ENCODE assay signal across 15 cellular contexts in the genomic region with DNA sequence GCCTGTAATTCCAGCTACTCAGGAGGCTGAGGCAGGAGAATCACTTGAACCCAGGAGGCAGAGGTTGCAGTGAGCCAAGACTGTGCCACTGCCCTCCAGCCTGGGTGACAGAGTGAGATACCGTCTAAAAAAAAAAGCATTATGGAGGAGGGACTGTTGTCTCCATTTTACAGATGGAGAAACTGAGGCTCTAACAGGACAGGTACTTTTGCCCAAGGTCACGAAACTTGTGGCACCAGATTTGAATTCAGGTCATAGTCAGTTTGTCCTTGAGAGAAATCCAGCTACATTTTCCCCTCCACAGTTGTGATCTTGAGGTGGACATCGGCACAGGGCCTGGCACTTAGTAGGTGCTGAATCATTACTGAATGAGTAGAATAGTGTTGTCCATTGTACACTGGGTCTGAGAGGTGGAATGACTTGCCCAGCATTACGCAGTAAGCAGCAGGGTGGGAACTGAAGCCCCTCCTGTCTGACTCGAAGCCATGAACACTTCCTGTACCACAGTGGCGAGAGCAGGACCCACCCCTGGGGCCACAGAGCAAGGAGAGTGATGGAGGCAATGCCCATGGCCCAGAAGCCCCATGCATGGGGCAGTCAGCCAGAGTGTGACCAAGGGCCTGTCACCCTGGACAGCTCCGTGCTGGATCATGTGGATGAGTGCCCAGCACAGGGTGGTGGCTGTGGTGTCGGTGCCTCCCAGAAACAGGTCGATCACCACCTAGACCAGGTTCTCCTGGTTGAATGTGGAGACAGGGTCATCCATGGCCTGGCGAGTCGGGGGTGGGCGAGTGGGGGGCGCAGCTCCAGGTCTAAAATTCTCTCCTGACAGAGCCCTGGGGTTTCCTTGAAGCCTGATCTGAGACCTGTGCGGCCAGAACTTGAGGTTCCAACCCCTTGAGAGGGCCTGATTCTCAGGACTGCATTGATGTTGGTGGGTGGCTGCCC. TPM values are rescaled to one million over a fixed set of nuclear protein-coding genes. Genes with fewer than 3 reads are reported as not detected.
DNase-seq lines count a peak whose midpoint lies in the region; ATAC-seq, FAIRE-seq and TF ChIP-seq lines count a peak whose summit lies in the region.
"Had no signal": no experiment of that assay in that cellular context is flagged by ENCODE, and none has a peak within 500 bp of the region (broad histone marks: within the 10 kb centered on the region; RNA-seq: fewer than 3 reads in every experiment).

No MANE protein-coding gene starts in this region.

- peaks cover 4% of the 10 kb centered on the region for H3K79me1 ChIP-seq in neuronal stem cell (ENCODE audit: low read depth, low read length)

- no peaks in the 10 kb centered on the region for H3K9me3 Mint-ChIP-seq in activated naive CD4-positive, alpha-beta T cell treated with anti-CD3 and anti-CD28 coated beads for 36 hours

- WGBS in neuronal stem cell (ENCODE audit: extremely low coverage in 2 of 2, insufficient read length in 2 of 2, insufficient replicate concordance in 1 of 2), 2 donors: no CpG with 5 or more reads among the region's 14 CpGs

- H3K4me2 ChIP-seq in neuronal stem cell (ENCODE audit: insufficient read depth, low read length, poor library complexity, severe bottlenecking): no peak overlapping the region

- H3K27ac Mint-ChIP-seq in activated naive CD4-positive, alpha-beta T cell treated with anti-CD3 and anti-CD28 coated beads for 36 hours: no peak overlapping the region
- H3K27ac Mint-ChIP-seq: CD4-positive, alpha-beta memory T cell had no signal

- TF ChIP-seq EP300 in Ishikawa (IDR thresholded peaks at IDR 0.05; ENCODE audit: borderline replicate concordance): no peak

- no peak overlapping the region for H2AFZ ChIP-seq in neuronal stem cell (ENCODE audit: low read length)

- H3K18ac ChIP-seq in neuronal stem cell (ENCODE audit: low read length): peak overlapping the region; percentile 63

- no peak overlapping the region for H2BK120ac ChIP-seq in neuronal stem cell (ENCODE audit: low read depth, low read length)

- no peak overlapping the region for H4K91ac ChIP-seq in neuronal stem cell (ENCODE audit: low read depth, low read length, poor library complexity)

- no peak overlapping the region for H3K23ac ChIP-seq in neuronal stem cell (ENCODE audit: low read depth, low read length, poor library complexity)

- no peaks in the 10 kb centered on the region for H3K4me1 ChIP-seq in neuronal stem cell (ENCODE audit: control insufficient read depth in 2 of 2, insufficient read depth in 1 of 2, low read depth in 1 of 2, low read length in 2 of 2)
- no peaks in the 10 kb centered on the region for H3K4me1 ChIP-seq in effector memory CD4-positive, alpha-beta T cell (ENCODE audit: control insufficient read depth, insufficient read depth, low read length, poor library complexity, severe bottlenecking)
- H3K4me1 ChIP-seq: HAP-1 had no signal

- H3K27ac ChIP-seq in neuronal stem cell (replicated peaks; ENCODE audit: low read length): no peak overlapping the region
- H3K27ac ChIP-seq in effector memory CD4-positive, alpha-beta T cell (ENCODE audit: insufficient read depth, low read length, poor library complexity, severe bottlenecking): no peak overlapping the region
- H3K27ac ChIP-seq: SK-N-MC had no signal

- peak overlapping the region; percentile 19 for H4K8ac ChIP-seq in neuronal stem cell (ENCODE audit: low read depth, low read length)

- DNase-seq in GM12891 (ENCODE audit: insufficient read length, low spot score): no peak
- no peak for DNase-seq in neuronal stem cell (ENCODE audit: low spot score)
- no peak for DNase-seq in activated naive CD4-positive, alpha-beta T cell treated with anti-CD3 and anti-CD28 coated beads for 36 hours
- DNase-seq in activated T-cell treated with anti-CD3 and anti-CD28 coated beads, Interleukin-2, amount 50 U/mL, for 48 hours: no peak
- DNase-seq in effector memory CD4-positive, alpha-beta T cell: no peak
- DNase-seq: MG63, NCI-H1105, NCI-H187, NCI-H446 had no signal

- no peak for TF ChIP-seq POLR2A in GM12891 (IDR thresholded peaks at IDR 0.05; ENCODE audit: low read depth, low read length)

- no peaks in the 10 kb centered on the region for H3K4me1 Mint-ChIP-seq in activated naive CD4-positive, alpha-beta T cell treated with anti-CD3 and anti-CD28 coated beads for 36 hours (ENCODE audit: low read depth)
- H3K4me1 Mint-ChIP-seq: CD4-positive, alpha-beta memory T cell had no signal

- CTCF ChIA-PET in activated naive CD4-positive, alpha-beta T cell treated with anti-CD3 and anti-CD28 coated beads for 36 hours (lab: Charles Lee): interaction anchor here (0.7 to 1.6 kb wide), 6 partner anchors 10 to 384 kb away, joined by 3 to 11 read pairs (median 4); a partner anchor contains a TSS

- H3K27me3 Mint-ChIP-seq in activated naive CD4-positive, alpha-beta T cell treated with anti-CD3 and anti-CD28 coated beads for 36 hours (ENCODE audit: low read depth): no peaks in the 10 kb centered on the region

- peak; percentile 46 for ATAC-seq in esophagus mucosa

- TF ChIP-seq RAD21 in Ishikawa (IDR thresholded peaks at IDR 0.05; ENCODE audit: low read depth): no peak

- H3K14ac ChIP-seq in neuronal stem cell (ENCODE audit: low read length): no peak overlapping the region

- no peak overlapping the region for H2BK12ac ChIP-seq in neuronal stem cell (ENCODE audit: low read length)

- H3K4ac ChIP-seq in neuronal stem cell (ENCODE audit: low read length): no peak overlapping the region

- no peak overlapping the region for H2BK15ac ChIP-seq in neuronal stem cell (ENCODE audit: low read length)

- H2BK5ac ChIP-seq in neuronal stem cell (ENCODE audit: low read length): no peak overlapping the region

- no peak overlapping the region for H2AK5ac ChIP-seq in neuronal stem cell (ENCODE audit: low read depth, low read length)

- H3K27me3 ChIP-seq in neuronal stem cell (ENCODE audit: control insufficient read depth in 3 of 3, insufficient read depth in 3 of 3, low read depth in 1 of 3, low read length in 3 of 3): no peaks in the 10 kb centered on the region
- H3K27me3 ChIP-seq in effector memory CD4-positive, alpha-beta T cell (replicated peaks; ENCODE audit: control insufficient read depth, insufficient read depth, low read length, poor library complexity, severe bottlenecking): no peaks in the 10 kb centered on the region

- peak; percentile 16 for FAIRE-seq in GM12891 (lab: Jason Lieb, UNC)
- FAIRE-seq: HTR-8/SVneo had no signal

- intact Hi-C loops in activated naive CD4-positive, alpha-beta T cell treated with anti-CD3 and anti-CD28 coated beads for 36 hours (cut with micrococcal nuclease): loop anchor here (1.0 to 2.0 kb wide), 3 partner anchors 112 to 384 kb away; a partner anchor contains a TSS

- no peak overlapping the region for H3K9ac ChIP-seq in neuronal stem cell (ENCODE audit: low read depth, low read length, poor library complexity)

- H3K36me3 Mint-ChIP-seq in activated naive CD4-positive, alpha-beta T cell treated with anti-CD3 and anti-CD28 coated beads for 36 hours (ENCODE audit: low read depth): no peaks in the 10 kb centered on the region
- H3K36me3 Mint-ChIP-seq: CD4-positive, alpha-beta memory T cell had no signal

- H3K36me3 ChIP-seq in neuronal stem cell (replicated peaks in 1 of 2; ENCODE audit: control insufficient read depth in 2 of 2, insufficient read depth in 2 of 2, low read length in 2 of 2): no peaks in the 10 kb centered on the region
- no peaks in the 10 kb centered on the region for H3K36me3 ChIP-seq in effector memory CD4-positive, alpha-beta T cell (ENCODE audit: control insufficient read depth, insufficient read depth, low read length)
- H3K36me3 ChIP-seq: HAP-1, MG63 had no signal

- H3K9me3 ChIP-seq in neuronal stem cell (replicated peaks in 1 of 2; ENCODE audit: control insufficient read depth in 2 of 2, insufficient read depth in 1 of 2, low read depth in 1 of 2, low read length in 2 of 2): no peaks in the 10 kb centered on the region
- H3K9me3 ChIP-seq in effector memory CD4-positive, alpha-beta T cell (ENCODE audit: control insufficient read depth, low read length): no peaks in the 10 kb centered on the region
- H3K9me3 ChIP-seq: HAP-1, MG63 had no signal

- H3K4me3 Mint-ChIP-seq in activated naive CD4-positive, alpha-beta T cell treated with anti-CD3 and anti-CD28 coated beads for 36 hours: no peak overlapping the region
- H3K4me3 Mint-ChIP-seq: CD4-positive, alpha-beta memory T cell had no signal

- no peak overlapping the region for H3K4me3 ChIP-seq in neuronal stem cell (ENCODE audit: low read length in 2 of 2)
- no peak overlapping the region for H3K4me3 ChIP-seq in effector memory CD4-positive, alpha-beta T cell (ENCODE audit: insufficient read depth, low read depth, low read length, poor library complexity, severe bottlenecking)
- H3K4me3 ChIP-seq: HAP-1, MG63, SK-N-MC had no signal

TF ChIP-seq in GM12891, 5 proteins besides CTCF, POLR2A, EP300 and RAD21:
- TF ChIP-seq POLR2AphosphoS5 (IDR thresholded peaks at IDR 0.05; ENCODE audit: low read depth, low read length) (no peak), TAF1 (IDR thresholded peaks at IDR 0.05; ENCODE audit: low read depth, low read length) (no peak), SPI1 (IDR thresholded peaks at IDR 0.05; ENCODE audit: low read depth, low read length) (no peak), PAX5 (IDR thresholded peaks at IDR 0.05; ENCODE audit: insufficient read depth, low read length, severe bottlenecking) (no peak), POU2F2 (IDR thresholded peaks at IDR 0.05; ENCODE audit: low read depth, low read length) (no peak)

TF ChIP-seq in Ishikawa, 13 proteins besides CTCF, POLR2A, EP300 and RAD21 (continues in another document):
- no peak for TF ChIP-seq TEAD4 (IDR thresholded peaks at IDR 0.05)

RNA-seq across cellular contexts. Expression of a gene that starts 20.4 kb away (rescaled TPM):
- polyA plus RNA-seq in GM12891 (2012; ENCODE audit: low read depth, missing spikeins): 42.9 TPM
- 50.5 TPM for total RNA-seq in esophagus mucosa
- 61.5 TPM for polyA plus RNA-seq in neuronal stem cell (2013, experiment 1 of 2)
- polyA plus RNA-seq in neuronal stem cell (2013, experiment 2 of 2): 64.0 TPM
- 10 to 100 TPM; 92.0 to 92.8 TPM for total RNA-seq in activated naive CD4-positive, alpha-beta T cell treated with anti-CD3 and anti-CD28 coated beads for 36 hours
